ENCODE assay signal across 19 cellular contexts in genomic region chr6:43271103-43271815, GRCh38. TPM values are rescaled to one million over a fixed set of nuclear protein-coding genes. Genes with fewer than 3 reads are reported as not detected.
DNase-seq lines count a peak whose midpoint lies in the region; ATAC-seq, FAIRE-seq and TF ChIP-seq lines count a peak whose summit lies in the region.
"Had no signal": no experiment of that assay in that cellular context is flagged by ENCODE, and none has a peak within 500 bp of the region (broad histone marks: within the 10 kb centered on the region; RNA-seq: fewer than 3 reads in every experiment).

No MANE protein-coding gene starts in this region.

- H3K79me2 ChIP-seq in K562 (ENCODE audit: control insufficient read depth, insufficient read depth, low read length): no peaks in the 10 kb centered on the region

- peak overlapping the region in 2 of 3 experiments; percentile 35 to 88 for H3K27ac Mint-ChIP-seq in nephron
- no peak overlapping the region for H3K27ac Mint-ChIP-seq in activated CD8-positive, alpha-beta T cell treated with anti-CD3 and anti-CD28 coated beads, Interleukin-2, amount 10 ng/mL, durations not matched to agents 7 days and 5 days
- H3K27ac Mint-ChIP-seq: activated CD4-positive, alpha-beta memory T cell treated with anti-CD3 and anti-CD28 coated beads, Interleukin-2, amount 10 ng/mL, durations not matched to agents 7 days and 5 days had no signal

- no peaks in the 10 kb centered on the region for H3K9me3 Mint-ChIP-seq in nephron
- H3K9me3 Mint-ChIP-seq in activated CD8-positive, alpha-beta T cell treated with anti-CD3 and anti-CD28 coated beads, Interleukin-2, amount 10 ng/mL, durations not matched to agents 7 days and 5 days (ENCODE audit: insufficient read depth): no peaks in the 10 kb centered on the region
- H3K9me3 Mint-ChIP-seq: activated CD4-positive, alpha-beta memory T cell treated with anti-CD3 and anti-CD28 coated beads, Interleukin-2, amount 10 ng/mL, durations not matched to agents 7 days and 5 days had no signal

- H3K9me1 ChIP-seq in K562 (ENCODE audit: control insufficient read depth, insufficient read depth, low read length): no peaks in the 10 kb centered on the region

- H3K36me3 ChIP-seq in BLaER1 treated with 17β-estradiol and CSF1 and Interleukin-3, amounts not matched to agents 10 nM and 100 nM: no peaks in the 10 kb centered on the region
- no peaks in the 10 kb centered on the region for H3K36me3 ChIP-seq in K562 (ENCODE audit: control insufficient read depth, insufficient read depth, low read length)
- H3K36me3 ChIP-seq: adrenal gland, cardiac muscle cell, MG63, WERI-Rb-1 had no signal

- H4K20me1 ChIP-seq in BLaER1 treated with 17β-estradiol and CSF1 and Interleukin-3, amounts not matched to agents 10 nM and 100 nM: peaks cover 0 to 8% (median 0%) of the 10 kb centered on the region in 11 experiments; a peak in 2 of 22 replicates
- 0 out of 2 replicates have a peak, but pooled peaks cover 6% of the 10 kb centered on the region for H4K20me1 ChIP-seq in K562 (replicated peaks; ENCODE audit: control insufficient read depth, insufficient read depth, low read length)

- H3K4me2 ChIP-seq in BLaER1 treated with 17β-estradiol and CSF1 and Interleukin-3, amounts not matched to agents 10 nM and 100 nM: peak overlapping the region; percentile 22 to 93 (median 76)
- H3K4me2 ChIP-seq in K562 (ENCODE audit: insufficient read depth, low read length): no peak overlapping the region

- ATAC-seq in GM21619 (IDR thresholded peaks at IDR 0.05; ENCODE audit: unreplicated experiment) (peak; percentile 57), K562 (no peak), HG03175 (IDR thresholded peaks at IDR 0.05; ENCODE audit: unreplicated experiment) (no peak), GM19035 (IDR thresholded peaks at IDR 0.05; ENCODE audit: unreplicated experiment) (no peak)
- ATAC-seq in activated CD8-positive, alpha-beta T cell treated with anti-CD3 and anti-CD28 coated beads, Interleukin-2, amount 10 ng/mL, durations not matched to agents 7 days and 5 days: no peak

- no peak for TF ChIP-seq EP300 in K562 (IDR thresholded peaks at IDR 0.05; ENCODE audit: low read length)

- CTCF ChIA-PET in K562 (lab: Yijun Ruan, JAX; ENCODE audit: low intra/inter-chr PET ratio): interaction anchor here (0.6 kb wide), 1 partner anchor 99 kb away, joined by 3 read pairs; no protein-coding TSS in a partner anchor
- CTCF ChIA-PET in activated CD8-positive, alpha-beta T cell treated with anti-CD3 and anti-CD28 coated beads, Interleukin-2, amount 10 ng/mL, durations not matched to agents 7 days and 5 days (lab: Charles Lee): no interaction called here

- no peaks in the 10 kb centered on the region for H3K36me3 Mint-ChIP-seq in nephron (ENCODE audit: low read depth)
- no peaks in the 10 kb centered on the region for H3K36me3 Mint-ChIP-seq in activated CD8-positive, alpha-beta T cell treated with anti-CD3 and anti-CD28 coated beads, Interleukin-2, amount 10 ng/mL, durations not matched to agents 7 days and 5 days (ENCODE audit: low read depth)

- H3K27me3 ChIP-seq in BLaER1 treated with 17β-estradiol and CSF1 and Interleukin-3, amounts not matched to agents 10 nM and 100 nM: peaks cover 58 to 85% (median 73%) of the 10 kb centered on the region in 11 experiments
- peaks cover 15 to 36% of the 10 kb centered on the region in 2 experiments for H3K27me3 ChIP-seq in K562 (ENCODE audit: control insufficient read depth in 2 of 2, insufficient read depth in 2 of 2, low read length in 2 of 2)
- H3K27me3 ChIP-seq: MG63 had no signal

- peaks cover 60% of the 10 kb centered on the region for H3K27me3 Mint-ChIP-seq in nephron (ENCODE audit: low read depth)
- H3K27me3 Mint-ChIP-seq in activated CD8-positive, alpha-beta T cell treated with anti-CD3 and anti-CD28 coated beads, Interleukin-2, amount 10 ng/mL, durations not matched to agents 7 days and 5 days (ENCODE audit: low read depth): peaks cover 73% of the 10 kb centered on the region

- H3K9ac ChIP-seq in BLaER1 treated with 17β-estradiol and CSF1 and Interleukin-3, amounts not matched to agents 10 nM and 100 nM: no peak overlapping the region
- H3K9ac ChIP-seq in K562 (ENCODE audit: insufficient read depth in 1 of 2, low read depth in 2 of 2, low read length in 2 of 2): no peak overlapping the region

- H3K27ac ChIP-seq in BLaER1 treated with 17β-estradiol and CSF1 and Interleukin-3, amounts not matched to agents 10 nM and 100 nM: no peak overlapping the region
- no peak overlapping the region for H3K27ac ChIP-seq in K562 (ENCODE audit: extremely low read depth, low read depth, low read length)
- H3K27ac ChIP-seq: adrenal gland, WERI-Rb-1 had no signal

- peak overlapping the region in 1 of 3 experiments; percentile 51 for H3K4me3 Mint-ChIP-seq in nephron
- H3K4me3 Mint-ChIP-seq in activated CD8-positive, alpha-beta T cell treated with anti-CD3 and anti-CD28 coated beads, Interleukin-2, amount 10 ng/mL, durations not matched to agents 7 days and 5 days: no peak overlapping the region
- H3K4me3 Mint-ChIP-seq: activated CD4-positive, alpha-beta memory T cell treated with anti-CD3 and anti-CD28 coated beads, Interleukin-2, amount 10 ng/mL, durations not matched to agents 7 days and 5 days had no signal

- H2AFZ ChIP-seq in K562 (ENCODE audit: low read depth, low read length): no peak overlapping the region

- DNase-seq in K562 (ENCODE audit: extremely low read depth in 1 of 4, low spot score in 3 of 4): no peak
- no peak for DNase-seq in activated CD8-positive, alpha-beta T cell treated with anti-CD3 and anti-CD28 coated beads, Interleukin-2, amount 10 ng/mL, durations not matched to agents 7 days and 5 days
- DNase-seq in GOT3 (lab: John Stamatoyannopoulos, UW): no peak
- DNase-seq: activated CD4-positive, alpha-beta memory T cell treated with anti-CD3 and anti-CD28 coated beads, Interleukin-2, amount 10 ng/mL, durations not matched to agents 7 days and 5 days; adrenal gland; head of caudate nucleus; islet precursor cell; MG63; T-helper 1 cell had no signal

- in situ Hi-C loops in K562 (cut with MboI): loop anchor here (5.0 kb wide), 1 partner anchor 61 kb away; no protein-coding TSS in a partner anchor

- no peak overlapping the region for H3K4me3 ChIP-seq in BLaER1 treated with 17β-estradiol and CSF1 and Interleukin-3, amounts not matched to agents 10 nM and 100 nM
- no peak overlapping the region for H3K4me3 ChIP-seq in K562
- H3K4me3 ChIP-seq: adrenal gland, cardiac muscle cell, MG63 had no signal

- H3K4me1 ChIP-seq in BLaER1 treated with 17β-estradiol and CSF1 and Interleukin-3, amounts not matched to agents 10 nM and 100 nM: peaks cover 32 to 49% (median 40%) of the 10 kb centered on the region in 10 experiments
- H3K4me1 ChIP-seq in K562 (replicated peaks in 1 of 2; ENCODE audit: control insufficient read depth in 2 of 2, insufficient read depth in 2 of 2, low read length in 2 of 2): peaks cover 28 to 50% of the 10 kb centered on the region in 2 experiments

- H3K4me1 Mint-ChIP-seq in nephron: peaks cover 48% of the 10 kb centered on the region
- H3K4me1 Mint-ChIP-seq in activated CD8-positive, alpha-beta T cell treated with anti-CD3 and anti-CD28 coated beads, Interleukin-2, amount 10 ng/mL, durations not matched to agents 7 days and 5 days (ENCODE audit: low read depth): peaks cover 15% of the 10 kb centered on the region

- TF ChIP-seq CTCF in K562 (IDR thresholded peaks at IDR 0.05 in 2 of 3, conservative IDR thresholded peaks at IDR 0.05 in 1 of 3; ENCODE audit: insufficient read depth in 2 of 3, low read depth in 1 of 3, low read length in 3 of 3) (no peak), nephron (IDR thresholded peaks at IDR 0.05; ENCODE audit: unreplicated experiment in 3 of 3) (no peak)

- POLR2A ChIA-PET in K562 (lab: Yijun Ruan, JAX): interaction anchor here (0.6 to 1.4 kb wide), 3 partner anchors 8 to 254 kb away, joined by 3 to 4 read pairs (median 3); no protein-coding TSS in a partner anchor
- POLR2A ChIA-PET in activated CD8-positive, alpha-beta T cell treated with anti-CD3 and anti-CD28 coated beads, Interleukin-2, amount 10 ng/mL, durations not matched to agents 7 days and 5 days (lab: Charles Lee): no interaction called here

- intact Hi-C loops in K562 (cut with micrococcal nuclease): no loop called here

- 34% methylated on average over 8 of the region's 8 CpGs for WGBS in K562 (ENCODE audit: insufficient coverage, low coverage, missing lambda C conversion rate)

- H3K9me3 ChIP-seq in BLaER1 treated with 17β-estradiol and CSF1 and Interleukin-3, amounts not matched to agents 10 nM and 100 nM (replicated peaks in 1 of 11): no peaks in the 10 kb centered on the region
- no peaks in the 10 kb centered on the region for H3K9me3 ChIP-seq in K562 (replicated peaks; ENCODE audit: control insufficient read depth, insufficient read depth, low read depth, low read length)
- H3K9me3 ChIP-seq: adrenal gland, MG63 had no signal

- FAIRE-seq in K562 (lab: Jason Lieb, UNC): no peak

- TF ChIP-seq RAD21 in K562 (CRISPR knock-in tag; conservative IDR thresholded peaks at IDR 0.05 in 1 of 2, IDR thresholded peaks at IDR 0.05 in 1 of 2): no peak

- no TSS peak for BruUV-seq in K562 (replicated peaks; lab: Mats Ljungman, UMichigan)

- no peak for TF ChIP-seq POLR2A in K562 (conservative IDR thresholded peaks at IDR 0.05)

RNA-seq across cellular contexts. Expression of gene SLC22A7, which starts 26.8 kb away (rescaled TPM):
- total RNA-seq in K562 (2011; cell fraction: chromatin; rRNA removed; ENCODE audit: low replicate concordance): not detected in 2 replicates
- total RNA-seq in K562 (2011; cell fraction: nucleolus; rRNA removed): not detected in 2 replicates
- not detected in 2 replicates for total RNA-seq in K562 (2011; cell fraction: nucleoplasm; rRNA removed)
- total RNA-seq in K562 (2014; rRNA removed): not detected in 2 replicates
- total RNA-seq in K562 (2014; rRNA removed; fragmentation: Illumina TruSeq; extraction: Trizol): not detected in 2 replicates
- total RNA-seq in K562 (2015; rRNA removed; fragmentation: Illumina TruSeq; extraction: Trizol): not detected in 2 replicates
- total RNA-seq in K562 (2021): not detected in 2 replicates
- not detected in 2 replicates for polyA plus RNA-seq in K562 (2011; rRNA removed)
- polyA plus RNA-seq in K562 (2011; cell fraction: cytosol; rRNA removed): not detected in 2 replicates
- not detected in 2 replicates for polyA plus RNA-seq in K562 (2011; cell fraction: nucleus; rRNA removed)
- polyA plus RNA-seq in K562 (2012): not detected in 2 replicates
- not detected in 2 replicates for polyA plus RNA-seq in K562 (2014; fragmentation: Illumina TruSeq; extraction: Trizol)
- not detected for polyA plus RNA-seq in K562 (2014; fragmentation: Nextera tagmentation; extraction: Ambion mirVana)
- polyA plus RNA-seq in K562 (2014; rRNA removed): not detected in 2 replicates
- polyA minus RNA-seq in K562 (2011; rRNA and poly(A)+ RNA removed): not detected in 2 replicates
- not detected in 2 replicates for polyA minus RNA-seq in K562 (2011; cell fraction: cytosol; rRNA and poly(A)+ RNA removed)
- polyA minus RNA-seq in K562 (2011; cell fraction: nucleus; rRNA and poly(A)+ RNA removed): not detected in 2 replicates
- not detected for total RNA-seq in activated CD8-positive, alpha-beta T cell treated with anti-CD3 and anti-CD28 coated beads, Interleukin-2, amount 10 ng/mL, durations not matched to agents 7 days and 5 days
- total RNA-seq: activated CD4-positive, alpha-beta memory T cell treated with anti-CD3 and anti-CD28 coated beads, Interleukin-2, amount 10 ng/mL, durations not matched to agents 7 days and 5 days; cardiac muscle cell; mesenteric fat pad; right cardiac atrium had no signal
- polyA plus RNA-seq: adrenal gland, AG04450, right cardiac atrium had no signal

RNA-seq across cellular contexts. Expression of gene TTBK1, which starts 28.0 kb away (rescaled TPM):
- total RNA-seq in K562 (2011; cell fraction: chromatin; rRNA removed; ENCODE audit: low replicate concordance): 0.07 TPM in 1 of 2 replicates, not detected in the other
- under 0.01 TPM in 1 of 2 replicates, not detected in the other for total RNA-seq in K562 (2011; cell fraction: nucleolus; rRNA removed)
- total RNA-seq in K562 (2011; cell fraction: nucleoplasm; rRNA removed): 0.07 TPM in 1 of 2 replicates, not detected in the other
- total RNA-seq in K562 (2014; rRNA removed): not detected in 2 replicates
- not detected in 2 replicates for total RNA-seq in K562 (2014; rRNA removed; fragmentation: Illumina TruSeq; extraction: Trizol)
- total RNA-seq in K562 (2015; rRNA removed; fragmentation: Illumina TruSeq; extraction: Trizol): not detected in 2 replicates
- not detected in 2 replicates for total RNA-seq in K562 (2021)
- polyA plus RNA-seq in K562 (2011; rRNA removed): not detected in 2 replicates
- polyA plus RNA-seq in K562 (2011; cell fraction: cytosol; rRNA removed): not detected in 2 replicates
- polyA plus RNA-seq in K562 (2011; cell fraction: nucleus; rRNA removed): not detected in 2 replicates
- 0.01 TPM in 1 of 2 replicates, not detected in the other for polyA plus RNA-seq in K562 (2012)
- not detected in 2 replicates for polyA plus RNA-seq in K562 (2014; fragmentation: Illumina TruSeq; extraction: Trizol)
- not detected for polyA plus RNA-seq in K562 (2014; fragmentation: Nextera tagmentation; extraction: Ambion mirVana)
- not detected in 2 replicates for polyA plus RNA-seq in K562 (2014; rRNA removed)
- not detected in 2 replicates for polyA minus RNA-seq in K562 (2011; rRNA and poly(A)+ RNA removed)
- polyA minus RNA-seq in K562 (2011; cell fraction: cytosol; rRNA and poly(A)+ RNA removed): not detected in 2 replicates
- polyA minus RNA-seq in K562 (2011; cell fraction: nucleus; rRNA and poly(A)+ RNA removed): under 0.01 TPM in 1 of 2 replicates, not detected in the other
- total RNA-seq in activated CD8-positive, alpha-beta T cell treated with anti-CD3 and anti-CD28 coated beads, Interleukin-2, amount 10 ng/mL, durations not matched to agents 7 days and 5 days: not detected
- polyA plus RNA-seq: AG04450 had no signal

RNA-seq across cellular contexts. Expression of gene CRIP3, which starts 37.4 kb away (rescaled TPM):
- total RNA-seq in K562 (2011; cell fraction: chromatin; rRNA removed; ENCODE audit: low replicate concordance): 6.4 and 11.3 TPM in 2 replicates
- 7.6 and 7.8 TPM in 2 replicates for total RNA-seq in K562 (2011; cell fraction: nucleolus; rRNA removed)
- 7.9 and 8.0 TPM in 2 replicates for total RNA-seq in K562 (2011; cell fraction: nucleoplasm; rRNA removed)
- total RNA-seq in K562 (2014; rRNA removed): 0.86 and 1.0 TPM in 2 replicates
- total RNA-seq in K562 (2014; rRNA removed; fragmentation: Illumina TruSeq; extraction: Trizol): 0.87 and 0.99 TPM in 2 replicates
- 0.36 TPM in 1 of 2 replicates, not detected in the other for total RNA-seq in K562 (2015; rRNA removed; fragmentation: Illumina TruSeq; extraction: Trizol)
- total RNA-seq in K562 (2021): 0.82 and 0.89 TPM in 2 replicates
- 1.2 and 2.7 TPM in 2 replicates for polyA plus RNA-seq in K562 (2011; rRNA removed)
- polyA plus RNA-seq in K562 (2011; cell fraction: cytosol; rRNA removed): 1.4 and 1.6 TPM in 2 replicates
- 9.4 and 9.7 TPM in 2 replicates for polyA plus RNA-seq in K562 (2011; cell fraction: nucleus; rRNA removed)
- 0.31 and 0.75 TPM in 2 replicates for polyA plus RNA-seq in K562 (2012)
- polyA plus RNA-seq in K562 (2014; fragmentation: Illumina TruSeq; extraction: Trizol): 0.86 and 2.1 TPM in 2 replicates
- polyA plus RNA-seq in K562 (2014; fragmentation: Nextera tagmentation; extraction: Ambion mirVana): under 1 TPM; 0.72 to 0.99 TPM
- 1.3 and 3.6 TPM in 2 replicates for polyA plus RNA-seq in K562 (2014; rRNA removed)
- polyA minus RNA-seq in K562 (2011; rRNA and poly(A)+ RNA removed): 0.57 and 0.60 TPM in 2 replicates
- polyA minus RNA-seq in K562 (2011; cell fraction: cytosol; rRNA and poly(A)+ RNA removed): not detected in 2 replicates
- polyA minus RNA-seq in K562 (2011; cell fraction: nucleus; rRNA and poly(A)+ RNA removed): 2.0 and 3.6 TPM in 2 replicates
- total RNA-seq in activated CD8-positive, alpha-beta T cell treated with anti-CD3 and anti-CD28 coated beads, Interleukin-2, amount 10 ng/mL, durations not matched to agents 7 days and 5 days: not detected
- polyA plus RNA-seq: AG04450 had no signal

RNA-seq across cellular contexts. Expression of gene DNPH1, which starts 42.0 kb away (rescaled TPM):
- total RNA-seq in K562 (2011; cell fraction: chromatin; rRNA removed; ENCODE audit: low replicate concordance): 41.0 and 115 TPM in 2 replicates
- total RNA-seq in K562 (2011; cell fraction: nucleolus; rRNA removed): 111 and 120 TPM in 2 replicates
- total RNA-seq in K562 (2011; cell fraction: nucleoplasm; rRNA removed): 76.8 and 84.6 TPM in 2 replicates
- 237 and 302 TPM in 2 replicates for total RNA-seq in K562 (2014; rRNA removed)
- 25.7 and 32.4 TPM in 2 replicates for total RNA-seq in K562 (2014; rRNA removed; fragmentation: Illumina TruSeq; extraction: Trizol)
- 67.7 and 68.7 TPM in 2 replicates for total RNA-seq in K562 (2015; rRNA removed; fragmentation: Illumina TruSeq; extraction: Trizol)
- 127 and 140 TPM in 2 replicates for total RNA-seq in K562 (2021)
- 136 and 161 TPM in 2 replicates for polyA plus RNA-seq in K562 (2011; rRNA removed)
- 293 and 491 TPM in 2 replicates for polyA plus RNA-seq in K562 (2011; cell fraction: cytosol; rRNA removed)
- polyA plus RNA-seq in K562 (2011; cell fraction: nucleus; rRNA removed): 149 and 187 TPM in 2 replicates
- polyA plus RNA-seq in K562 (2012): 197 and 211 TPM in 2 replicates
- 48.8 and 72.3 TPM in 2 replicates for polyA plus RNA-seq in K562 (2014; fragmentation: Illumina TruSeq; extraction: Trizol)
- polyA plus RNA-seq in K562 (2014; fragmentation: Nextera tagmentation; extraction: Ambion mirVana): 10 to 100 TPM in 1 of 2 experiments, 1 to 10 TPM in 1; 7.3 to 13.9 TPM
- polyA plus RNA-seq in K562 (2014; rRNA removed): 300 and 346 TPM in 2 replicates
- polyA minus RNA-seq in K562 (2011; rRNA and poly(A)+ RNA removed): 23.2 and 30.5 TPM in 2 replicates
- 26.2 and 27.7 TPM in 2 replicates for polyA minus RNA-seq in K562 (2011; cell fraction: cytosol; rRNA and poly(A)+ RNA removed)
- 26.3 and 34.4 TPM in 2 replicates for polyA minus RNA-seq in K562 (2011; cell fraction: nucleus; rRNA and poly(A)+ RNA removed)
- total RNA-seq in activated CD8-positive, alpha-beta T cell treated with anti-CD3 and anti-CD28 coated beads, Interleukin-2, amount 10 ng/mL, durations not matched to agents 7 days and 5 days: 10 to 100 TPM; 42.5 to 47.2 TPM
